Comparison of ENCODE assay signal across 8 cellular contexts in the genomic region with DNA sequence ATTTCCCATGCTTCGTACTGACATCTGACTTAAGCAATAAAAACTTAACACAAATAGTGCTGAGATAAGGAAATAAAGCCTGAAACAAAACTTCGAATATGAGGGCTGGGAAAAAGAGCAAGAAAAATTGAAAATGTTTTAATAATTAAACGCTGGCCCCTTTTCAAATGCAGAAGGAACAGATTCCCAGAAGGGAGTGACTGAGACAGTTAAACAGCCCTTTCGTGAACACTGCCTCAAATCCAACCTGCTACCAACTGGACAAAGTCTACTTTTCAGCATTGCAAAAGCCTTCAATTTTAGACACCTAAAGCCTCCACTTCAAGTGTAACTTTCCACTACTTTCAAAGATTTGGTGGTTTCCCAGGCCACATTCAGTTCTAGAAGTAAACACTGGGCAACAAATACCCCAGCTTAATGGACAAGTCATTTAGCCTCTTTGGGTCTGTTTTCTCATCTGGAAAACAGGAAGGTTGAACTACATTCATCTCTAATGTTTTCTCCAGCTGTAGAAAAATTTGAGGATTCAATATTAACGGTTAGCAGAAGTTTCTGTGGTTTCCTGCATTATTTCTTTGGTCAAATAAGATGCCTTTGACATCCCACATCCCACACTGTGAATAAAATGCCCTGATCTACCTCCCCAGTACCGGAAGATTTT. TPM values are rescaled to one million over a fixed set of nuclear protein-coding genes. Genes with fewer than 3 reads are reported as not detected.
DNase-seq lines count a peak whose midpoint lies in the region; ATAC-seq and TF ChIP-seq lines count a peak whose summit lies in the region.

No MANE protein-coding gene starts in this region.

- H3K27me3 Mint-ChIP-seq in activated T-helper 2 cell treated with anti-CD3 and anti-CD28 coated beads, Interferon-gamma antibody, Interleukin-2, Interleukin-4, amounts not matched to agents 10 μg/mL and 5 μg/mL and 100 μg/mL, durations not matched to agents 14 hours and 24 hours and 36 hours (ENCODE audit: low read depth): no peaks in the 10 kb centered on the region

- no peaks in the 10 kb centered on the region for H3K9me3 Mint-ChIP-seq in activated T-helper 2 cell treated with anti-CD3 and anti-CD28 coated beads, Interferon-gamma antibody, Interleukin-2, Interleukin-4, amounts not matched to agents 10 μg/mL and 5 μg/mL and 100 μg/mL, durations not matched to agents 14 hours and 24 hours and 36 hours

- CTCF ChIA-PET in RWPE1 (lab: Yijun Ruan, JAX): no interaction called here

- peak; percentile 43 for ATAC-seq in HG02588 (IDR thresholded peaks at IDR 0.05; ENCODE audit: unreplicated experiment)
- ATAC-seq in activated CD4-positive, CD25-positive, alpha-beta regulatory T cell treated with anti-CD3 and anti-CD28 coated beads, Interleukin-2, amount 50 U/mL, for 24 hours: no peak

- peak overlapping the region; percentile 81 for H3K27ac Mint-ChIP-seq in activated T-helper 2 cell treated with anti-CD3 and anti-CD28 coated beads, Interferon-gamma antibody, Interleukin-2, Interleukin-4, amounts not matched to agents 10 μg/mL and 5 μg/mL and 100 μg/mL, durations not matched to agents 14 hours and 24 hours and 36 hours

- POLR2A ChIA-PET in RWPE1 (lab: Yijun Ruan, JAX; ENCODE audit: low non-redundant PET): no interaction called here

- peaks cover 54% of the 10 kb centered on the region for H3K4me1 Mint-ChIP-seq in activated T-helper 2 cell treated with anti-CD3 and anti-CD28 coated beads, Interferon-gamma antibody, Interleukin-2, Interleukin-4, amounts not matched to agents 10 μg/mL and 5 μg/mL and 100 μg/mL, durations not matched to agents 14 hours and 24 hours and 36 hours (ENCODE audit: low read depth)

- no peak overlapping the region for H3K27ac ChIP-seq in RWPE1

- DNase-seq in Ammon's horn (ENCODE audit: low spot score): peak; percentile 35
- no peak for DNase-seq in activated T-helper 2 cell treated with anti-CD3 and anti-CD28 coated beads, Interferon-gamma antibody, Interleukin-2, Interleukin-4, amounts not matched to agents 10 μg/mL and 5 μg/mL and 100 μg/mL, durations not matched to agents 14 hours and 24 hours and 36 hours (ENCODE audit: low spot score)
- DNase-seq in medulla oblongata (ENCODE audit: extremely low spot score): peak; percentile 74
- DNase-seq in NCI-H128 (lab: John Stamatoyannopoulos, UW; ENCODE audit: unreplicated experiment): no peak
- no peak for DNase-seq in RWPE1 (ENCODE audit: low spot score)
- DNase-seq in GM10266 (ENCODE audit: extremely low spot score): no peak

- peaks cover 12% of the 10 kb centered on the region for H3K36me3 Mint-ChIP-seq in activated T-helper 2 cell treated with anti-CD3 and anti-CD28 coated beads, Interferon-gamma antibody, Interleukin-2, Interleukin-4, amounts not matched to agents 10 μg/mL and 5 μg/mL and 100 μg/mL, durations not matched to agents 14 hours and 24 hours and 36 hours (ENCODE audit: low read depth)

- TF ChIP-seq CTCF in RWPE1 (conservative IDR thresholded peaks at IDR 0.05; ENCODE audit: low read depth) (no peak), GM10266 (IDR thresholded peaks at IDR 0.05; ENCODE audit: control insufficient read depth, insufficient read depth, low read depth, missing control alignments) (no peak)

- H3K4me3 Mint-ChIP-seq in activated T-helper 2 cell treated with anti-CD3 and anti-CD28 coated beads, Interferon-gamma antibody, Interleukin-2, Interleukin-4, amounts not matched to agents 10 μg/mL and 5 μg/mL and 100 μg/mL, durations not matched to agents 14 hours and 24 hours and 36 hours (ENCODE audit: low read depth): peak overlapping the region; percentile 49

- intact Hi-C loops in activated T-helper 2 cell treated with anti-CD3 and anti-CD28 coated beads, Interferon-gamma antibody, Interleukin-2, Interleukin-4, amounts not matched to agents 10 μg/mL and 5 μg/mL and 100 μg/mL, durations not matched to agents 14 hours and 24 hours and 36 hours (cut with micrococcal nuclease): loop anchor here (1.0 kb wide), 1 partner anchor 12 kb away; a partner anchor contains a TSS

RNA-seq across cellular contexts. Expression of a gene that starts 11.8 kb away (rescaled TPM):
- 21.3 and 25.4 TPM in 2 replicates for total RNA-seq in activated T-helper 2 cell treated with anti-CD3 and anti-CD28 coated beads, Interferon-gamma antibody, Interleukin-2, Interleukin-4, amounts not matched to agents 10 μg/mL and 5 μg/mL and 100 μg/mL, durations not matched to agents 14 hours and 24 hours and 36 hours

Comparison
In these comparisons a context has a peak if more than half of its experiments do, and no peak if none do; other contexts are left out.
1. DNase-seq: peak in Ammon's horn (single experiment) and medulla oblongata (single experiment); none in activated T-helper 2 cell treated with anti-CD3 and anti-CD28 coated beads, Interferon-gamma antibody, Interleukin-2, Interleukin-4, amounts not matched to agents 10 μg/mL and 5 μg/mL and 100 μg/mL, durations not matched to agents 14 hours and 24 hours and 36 hours (single experiment), NCI-H128 (single experiment), RWPE1 (single experiment) and GM10266 (single experiment).